In the genomic region with DNA sequence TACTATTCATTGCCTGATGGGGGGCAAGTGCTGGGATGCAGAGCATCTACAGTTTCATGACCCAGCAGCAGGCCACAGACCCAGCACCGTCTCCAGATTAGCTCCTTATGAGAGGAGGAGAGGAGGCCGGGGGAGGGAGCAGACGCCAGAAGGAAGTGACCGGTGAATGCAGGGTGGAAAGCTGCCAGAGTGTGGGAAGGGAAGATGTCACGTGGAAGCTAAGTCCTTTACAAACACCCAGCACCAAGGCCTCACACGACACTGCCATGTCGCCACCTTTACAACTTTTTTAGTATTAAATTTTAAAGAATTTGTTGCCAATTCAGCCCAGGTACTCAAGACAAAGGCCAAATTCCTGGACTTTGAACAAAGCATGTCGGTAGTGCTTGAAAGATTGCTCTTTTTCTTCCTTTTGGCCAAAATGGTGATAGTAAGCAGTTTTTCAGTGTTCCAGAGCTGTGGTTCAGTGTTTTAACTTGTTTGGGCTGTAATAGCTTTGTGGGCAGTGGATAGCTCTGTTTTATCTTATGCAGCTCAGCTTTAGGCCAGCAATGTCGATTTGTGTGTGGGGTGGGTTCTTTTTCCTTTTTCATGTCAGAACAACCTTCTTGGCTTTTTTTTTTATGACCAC, we compare ENCODE assay signal across 1 cellular context.
TF ChIP-seq lines count a peak whose summit lies in the region.

No MANE protein-coding gene starts in this region.

TF ChIP-seq in WTC11, 78 proteins besides CTCF, POLR2A, EP300 and RAD21 (continued from another document):
- TF ChIP-seq, protein P1, sequence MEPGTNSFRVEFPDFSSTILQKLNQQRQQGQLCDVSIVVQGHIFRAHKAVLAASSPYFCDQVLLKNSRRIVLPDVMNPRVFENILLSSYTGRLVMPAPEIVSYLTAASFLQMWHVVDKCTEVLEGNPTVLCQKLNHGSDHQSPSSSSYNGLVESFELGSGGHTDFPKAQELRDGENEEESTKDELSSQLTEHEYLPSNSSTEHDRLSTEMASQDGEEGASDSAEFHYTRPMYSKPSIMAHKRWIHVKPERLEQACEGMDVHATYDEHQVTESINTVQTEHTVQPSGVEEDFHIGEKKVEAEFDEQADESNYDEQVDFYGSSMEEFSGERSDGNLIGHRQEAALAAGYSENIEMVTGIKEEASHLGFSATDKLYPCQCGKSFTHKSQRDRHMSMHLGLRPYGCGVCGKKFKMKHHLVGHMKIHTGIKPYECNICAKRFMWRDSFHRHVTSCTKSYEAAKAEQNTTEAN (CRISPR knock-in tag; IDR thresholded peaks at IDR 0.05), result no peak
- TF ChIP-seq, protein P2, sequence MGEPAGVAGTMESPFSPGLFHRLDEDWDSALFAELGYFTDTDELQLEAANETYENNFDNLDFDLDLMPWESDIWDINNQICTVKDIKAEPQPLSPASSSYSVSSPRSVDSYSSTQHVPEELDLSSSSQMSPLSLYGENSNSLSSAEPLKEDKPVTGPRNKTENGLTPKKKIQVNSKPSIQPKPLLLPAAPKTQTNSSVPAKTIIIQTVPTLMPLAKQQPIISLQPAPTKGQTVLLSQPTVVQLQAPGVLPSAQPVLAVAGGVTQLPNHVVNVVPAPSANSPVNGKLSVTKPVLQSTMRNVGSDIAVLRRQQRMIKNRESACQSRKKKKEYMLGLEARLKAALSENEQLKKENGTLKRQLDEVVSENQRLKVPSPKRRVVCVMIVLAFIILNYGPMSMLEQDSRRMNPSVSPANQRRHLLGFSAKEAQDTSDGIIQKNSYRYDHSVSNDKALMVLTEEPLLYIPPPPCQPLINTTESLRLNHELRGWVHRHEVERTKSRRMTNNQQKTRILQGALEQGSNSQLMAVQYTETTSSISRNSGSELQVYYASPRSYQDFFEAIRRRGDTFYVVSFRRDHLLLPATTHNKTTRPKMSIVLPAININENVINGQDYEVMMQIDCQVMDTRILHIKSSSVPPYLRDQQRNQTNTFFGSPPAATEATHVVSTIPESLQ (CRISPR knock-in tag; IDR thresholded peaks at IDR 0.05), result no peak
